Comparison of ENCODE assay signal across 1 cellular context in genomic region chr9:87716141-87716540, GRCh38.
TF ChIP-seq lines count a peak whose summit lies in the region.

No MANE protein-coding gene starts in this region.

TF ChIP-seq in HEK293, 187 proteins besides CTCF, POLR2A, EP300 and RAD21 (continued from another document):
- TF ChIP-seq PRDM6 (tag by site-specific recombination; IDR thresholded peaks at IDR 0.05), result no peak
